10 cellular contexts compared by ENCODE assay signal in genomic region chr6:11772109-11772830, GRCh38.
A peak's percentile ranks its signal among the peaks of the same experiment; 100 is the strongest.
DNase-seq lines count a peak whose midpoint lies in the region; ATAC-seq lines count a peak whose summit lies in the region.
"Had no signal": no experiment of that assay in that cellular context is flagged by ENCODE, and none has a peak within 500 bp of the region (broad histone marks: within the 10 kb centered on the region; RNA-seq: fewer than 3 reads in every experiment).

No MANE protein-coding gene starts in this region.

- DNase-seq in AG08395 (ENCODE audit: low spot score) (peak; percentile 84), HS-5 (ENCODE audit: low read depth) (peak; percentile 88), astrocyte of the hippocampus (ENCODE audit: low read depth, low spot score) (peak; percentile 92), left kidney (ENCODE audit: low read depth, low spot score) (peak; percentile 69), NCI-H526 (lab: John Stamatoyannopoulos, UW) (no peak), NCI-H2107 (lab: John Stamatoyannopoulos, UW) (no peak)
- DNase-seq: NCI-H748 treated with DMSO at 0.1 percent for 48 hours; stimulated activated CD4-positive, alpha-beta T cell treated with anti-CD3 and anti-CD28 coated beads, Interleukin-4, amount 100 ng/mL, for 1 hour had no signal

- ATAC-seq in GM19035 (IDR thresholded peaks at IDR 0.05; ENCODE audit: unreplicated experiment): no peak
- ATAC-seq in GM18909 (IDR thresholded peaks at IDR 0.05; ENCODE audit: poor library complexity, unreplicated experiment): no peak

Comparison
In these comparisons a context has a peak if more than half of its experiments do, and no peak if none do; other contexts are left out.
1. DNase-seq: peak in AG08395 (single experiment), HS-5 (single experiment), astrocyte of the hippocampus (single experiment) and left kidney (single experiment); none in NCI-H526 (0 of 2) and NCI-H2107 (single experiment).